Comparison of ENCODE assay signal across 8 cellular contexts in the genomic region with DNA sequence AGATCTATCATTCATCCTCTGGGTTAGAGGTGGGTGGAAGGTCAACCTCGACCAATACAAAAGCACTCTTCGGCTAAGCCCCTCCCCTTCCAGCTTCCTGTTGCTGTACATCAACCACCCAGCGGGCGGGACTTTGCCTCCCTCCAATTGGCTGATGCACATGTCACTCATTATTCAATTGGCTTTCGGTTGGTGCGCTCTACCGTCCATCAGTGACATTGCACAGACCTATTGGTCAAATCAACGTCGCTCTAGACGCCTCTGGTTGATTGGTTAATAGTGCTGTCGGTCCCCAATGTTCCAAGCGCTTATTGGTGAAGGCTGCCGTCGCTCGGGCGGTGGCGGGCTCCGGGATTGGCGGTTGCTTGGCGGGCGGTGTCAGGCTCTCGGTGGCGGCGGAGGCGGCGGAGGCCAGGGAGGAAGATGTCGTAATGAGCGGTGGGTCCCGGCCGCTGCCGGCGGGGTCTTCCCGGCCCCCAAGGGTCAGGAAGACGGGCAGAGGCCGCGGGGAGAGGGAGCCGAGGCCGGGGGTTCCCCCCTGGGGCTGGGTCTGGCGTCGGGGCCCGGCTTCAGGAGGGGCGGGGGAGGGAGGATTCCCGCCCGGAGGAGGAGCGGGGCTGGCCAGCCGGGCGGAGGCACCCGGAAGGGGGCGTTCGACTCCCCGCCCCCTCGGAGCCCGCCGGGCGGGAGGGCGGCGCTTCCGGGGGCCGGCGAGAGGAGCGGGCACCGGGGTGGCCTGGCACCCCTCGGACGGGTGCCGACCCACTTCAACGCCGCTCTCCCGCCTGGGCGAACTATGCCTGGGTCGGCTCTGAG. TPM values are rescaled to one million over a fixed set of nuclear protein-coding genes. Genes with fewer than 3 reads are reported as not detected.
DNase-seq lines count a peak whose midpoint lies in the region; ATAC-seq, FAIRE-seq and TF ChIP-seq lines count a peak whose summit lies in the region.

A gene (plus strand): TSS at position 381 of the 816 bp plus-strand sequence. CDS start 51 bp downstream, at position 432.

- H3K27me3 ChIP-seq in adrenal gland (no peaks in the 10 kb centered on the region), heart left ventricle (no peaks in the 10 kb centered on the region), upper lobe of left lung (no peaks in the 10 kb centered on the region)

- no peak for TF ChIP-seq EP300 in upper lobe of left lung (IDR thresholded peaks at IDR 0.05)

- FAIRE-seq in GM12892 (lab: Jason Lieb, UNC), result peak; percentile 94

- H3K9me3 ChIP-seq in adrenal gland (replicated peaks in 1 of 3) (no peaks in the 10 kb centered on the region), heart left ventricle (no peaks in the 10 kb centered on the region), upper lobe of left lung (no peaks in the 10 kb centered on the region)

- peak; percentile 96 for DNase-seq in GM12892 (ENCODE audit: insufficient read length)
- DNase-seq in NCI-H146 (lab: John Stamatoyannopoulos, UW), result peak; percentile 100
- peak; percentile 96 to 100 (median 99) for DNase-seq in T-helper 1 cell
- peak; percentile 99 to 100 (median 100) for DNase-seq in adrenal gland
- peak; percentile 99 to 100 (median 99) for DNase-seq in heart left ventricle
- peak; percentile 100 for DNase-seq in pons (ENCODE audit: low spot score)
- peak; percentile 98 to 99 for DNase-seq in upper lobe of left lung

- TF ChIP-seq CTCF in adrenal gland (IDR thresholded peaks at IDR 0.05), result peak in 3 of 6 experiments; percentile 1 to 17 (median 12)
- TF ChIP-seq CTCF in heart left ventricle (IDR thresholded peaks at IDR 0.05), result peak in 7 of 12 donors; percentile 3 to 53 (median 30)
- peak in 4 of 6 experiments; percentile 19 to 48 (median 46) for TF ChIP-seq CTCF in upper lobe of left lung (IDR thresholded peaks at IDR 0.05)

- peaks cover 10 to 31% of the 10 kb centered on the region in 2 donors for H3K4me1 ChIP-seq in adrenal gland (replicated peaks in 1 of 2)
- peaks cover 0 to 58% (median 48%) of the 10 kb centered on the region in 12 donors for H3K4me1 ChIP-seq in heart left ventricle
- peaks cover 21 to 36% (median 23%) of the 10 kb centered on the region in 4 donors for H3K4me1 ChIP-seq in upper lobe of left lung

- TF ChIP-seq POLR2A in GM12892 (IDR thresholded peaks at IDR 0.05; ENCODE audit: low read depth, low read length), result peak; percentile 79; the same call in 1 of the 2 replicates
- TF ChIP-seq POLR2A in adrenal gland (IDR thresholded peaks at IDR 0.05), result peak; percentile 48 to 61
- peak; percentile 73 to 90 for TF ChIP-seq POLR2A in heart left ventricle (IDR thresholded peaks at IDR 0.05)
- peak in 3 of 4 donors; percentile 56 to 92 (median 83) for TF ChIP-seq POLR2A in upper lobe of left lung (IDR thresholded peaks at IDR 0.05)

- peak within 1 kb of the TSS; percentile 93 to 98 (median 98) for H3K27ac ChIP-seq in adrenal gland
- H3K27ac ChIP-seq in heart left ventricle, result peak within 1 kb of the TSS; percentile 98 to 100 (median 99)
- peak within 1 kb of the TSS; percentile 98 to 100 (median 99) for H3K27ac ChIP-seq in upper lobe of left lung

- peak; percentile 88 for ATAC-seq in HG02852 (IDR thresholded peaks at IDR 0.05; ENCODE audit: unreplicated experiment)
- peak; percentile 95 to 97 (median 96) for ATAC-seq in heart left ventricle
- ATAC-seq in upper lobe of left lung (ENCODE audit: low FRiP score in 2 of 2), result peak; percentile 97 to 98

- WGBS in adrenal gland, 4 donors, result 0 to 2% (median 0%) methylated on average over 6 to 70 of the region's 70 CpGs
- 0 to 1% (median 0%) methylated on average over 40 to 70 of the region's 70 CpGs for WGBS in heart left ventricle, 4 donors
- 0% methylated on average over 7 to 41 of the region's 70 CpGs for WGBS in upper lobe of left lung, 2 donors

- H3K4me3 ChIP-seq in adrenal gland, result peak within 1 kb of the TSS; percentile 27 to 89 (median 80)
- peak within 1 kb of the TSS; percentile 72 to 94 (median 79) for H3K4me3 ChIP-seq in heart left ventricle
- peak within 1 kb of the TSS; percentile 64 to 81 (median 66) for H3K4me3 ChIP-seq in upper lobe of left lung

- intact Hi-C loops in adrenal gland (cut with DNase I) (no loop called here), heart left ventricle (cut with DNase I) (loop anchor here in 9 of 10 donors (1.0 to 10.0 kb wide), 10 partner anchors 45 to 201 kb away; a partner anchor contains a TSS)

- no peaks in the 10 kb centered on the region for H3K36me3 ChIP-seq in adrenal gland (replicated peaks in 1 of 2)
- peaks cover 0 to 13% (median 0%) of the 10 kb centered on the region in 9 donors for H3K36me3 ChIP-seq in heart left ventricle
- peaks cover 0 to 10% (median 0%) of the 10 kb centered on the region in 4 donors for H3K36me3 ChIP-seq in upper lobe of left lung

RNA-seq across cellular contexts. Expression of the gene that starts here (rescaled TPM):
- 5.5 TPM for polyA plus RNA-seq in GM12892 (2012; ENCODE audit: missing spikeins)
- total RNA-seq in adrenal gland (10 to 100 TPM in 5 of 8 donors, 1 to 10 TPM in 3; 2.9 to 20.8 (median 12.1) TPM), heart left ventricle (10 to 100 TPM; 11.1 to 21.2 (median 16.7) TPM), upper lobe of left lung (10 to 100 TPM in 3 of 6 donors, 1 to 10 TPM in 3; 7.6 to 19.4 (median 13.1) TPM)
- polyA plus RNA-seq in adrenal gland (10 to 100 TPM in 1 of 3 donors, 1 to 10 TPM in 2; 4.5 to 21.1 (median 8.0) TPM), heart left ventricle (10 to 100 TPM in 1 of 2 donors, 1 to 10 TPM in 1; 4.1 to 15.8 TPM)

Comparison
In these comparisons a context has a peak if more than half of its experiments do, and no peak if none do; other contexts are left out.
1. Peak in every context shown above with its lines: DNase-seq, ATAC-seq, H3K4me3 ChIP-seq and H3K27ac ChIP-seq.
2. intact Hi-C loops: an anchor here in heart left ventricle (1.0 to 10.0 kb wide); none called in adrenal gland.